ENCODE assay signal across 15 cellular contexts in the genomic region with DNA sequence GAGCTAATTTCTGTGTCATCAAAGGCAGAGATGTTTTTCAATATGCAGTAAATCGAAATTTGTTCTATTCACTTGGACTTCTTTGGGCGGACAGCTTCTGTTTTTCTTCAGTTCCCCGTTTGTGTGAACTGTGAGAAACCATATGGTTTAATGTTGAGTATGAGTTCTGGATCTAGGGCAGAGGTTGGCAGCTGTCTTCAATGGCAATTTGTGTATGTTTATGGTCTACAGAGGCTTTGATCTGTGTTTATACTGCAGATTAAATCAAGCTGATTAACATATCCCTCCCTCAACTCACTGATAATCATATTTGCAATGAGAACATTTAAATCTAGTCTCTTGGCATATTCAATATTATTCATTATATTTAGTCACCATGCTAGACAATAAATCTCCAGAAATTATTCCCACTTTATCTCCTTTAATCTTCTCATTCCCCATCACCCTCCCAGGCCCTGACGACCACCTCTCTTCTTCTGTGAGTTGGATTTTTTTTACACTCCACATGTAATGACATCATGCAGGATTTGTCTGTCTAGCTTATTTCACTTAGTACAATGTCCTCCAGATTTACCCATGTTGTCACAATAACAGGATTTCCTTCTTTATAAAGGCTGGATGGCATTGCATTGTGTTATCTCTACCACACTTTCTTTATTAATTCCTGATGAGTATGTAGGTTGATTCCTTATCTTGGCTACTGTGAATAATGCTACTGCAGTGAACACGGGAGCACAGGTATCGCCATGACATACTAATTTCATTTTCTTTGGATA. TPM values are rescaled to one million over a fixed set of nuclear protein-coding genes. Genes with fewer than 3 reads are reported as not detected.
DNase-seq lines count a peak whose midpoint lies in the region; ATAC-seq, FAIRE-seq and TF ChIP-seq lines count a peak whose summit lies in the region.
"Had no signal": no experiment of that assay in that cellular context is flagged by ENCODE, and none has a peak within 500 bp of the region (broad histone marks: within the 10 kb centered on the region; RNA-seq: fewer than 3 reads in every experiment).

No MANE protein-coding gene starts in this region.

- H3K4me1 ChIP-seq in A549: peaks cover 15% of the 10 kb centered on the region
- H3K4me1 ChIP-seq in esophagus muscularis mucosa: peaks cover 0 to 29% (median 9%) of the 10 kb centered on the region in 4 donors

- DNase-seq in A549 (ENCODE audit: low read depth in 1 of 2, low spot score in 1 of 2) (no peak), HFFc6 (no peak), esophagus muscularis mucosa (ENCODE audit: extremely low spot score) (no peak), glomerular visceral epithelial cell (ENCODE audit: extremely low spot score) (no peak), NCI-H1694 (lab: John Stamatoyannopoulos, UW) (no peak), GOT3 (lab: John Stamatoyannopoulos, UW) (no peak)
- peak in 1 of 10 donors; percentile 12 for DNase-seq in naive thymus-derived CD8-positive, alpha-beta T cell
- no peak for DNase-seq in activated CD4-positive, alpha-beta memory T cell treated with anti-CD3 and anti-CD28 coated beads for 36 hours
- DNase-seq: activated T-cell treated with anti-CD3 and anti-CD28 coated beads, Interleukin-2, amount 50 U/mL, for 48 hours; dorsolateral prefrontal cortex; esophagus squamous epithelium; mammary epithelial cell; MM.1S; T-cell; tibial artery had no signal

- H3K27me3 Mint-ChIP-seq in HFFc6 (ENCODE audit: insufficient read depth): no peaks in the 10 kb centered on the region; the same call in 1 of the 2 replicates
- no peaks in the 10 kb centered on the region for H3K27me3 Mint-ChIP-seq in naive thymus-derived CD8-positive, alpha-beta T cell
- H3K27me3 Mint-ChIP-seq in activated CD4-positive, alpha-beta memory T cell treated with anti-CD3 and anti-CD28 coated beads for 36 hours: no peaks in the 10 kb centered on the region
- H3K27me3 Mint-ChIP-seq: T-cell had no signal

- 81% methylated on average over 6 of the region's 6 CpGs for WGBS in A549 (ENCODE audit: missing lambda C conversion rate)
- 56% methylated on average over 6 of the region's 6 CpGs for WGBS in esophagus muscularis mucosa

- H3K36me3 Mint-ChIP-seq in HFFc6 (ENCODE audit: low read depth): peaks cover 27% of the 10 kb centered on the region
- H3K36me3 Mint-ChIP-seq in naive thymus-derived CD8-positive, alpha-beta T cell: peaks cover 13 to 65% (median 63%) of the 10 kb centered on the region in 3 donors
- H3K36me3 Mint-ChIP-seq in activated CD4-positive, alpha-beta memory T cell treated with anti-CD3 and anti-CD28 coated beads for 36 hours: peaks cover 54% of the 10 kb centered on the region

- peaks cover 37% of the 10 kb centered on the region for H3K9me3 ChIP-seq in A549
- H3K9me3 ChIP-seq in esophagus muscularis mucosa: no peaks in the 10 kb centered on the region
- H3K9me3 ChIP-seq: esophagus squamous epithelium, tibial artery had no signal

- TF ChIP-seq EP300 in A549 (IDR thresholded peaks at IDR 0.05) (no peak), esophagus muscularis mucosa (IDR thresholded peaks at IDR 0.05) (no peak)

- H3K27me3 ChIP-seq in esophagus muscularis mucosa: no peaks in the 10 kb centered on the region
- H3K27me3 ChIP-seq: dorsolateral prefrontal cortex, esophagus squamous epithelium, tibial artery had no signal

- H3K4me2 ChIP-seq in A549: no peak overlapping the region

- peak overlapping the region; percentile 54 for H3K27ac Mint-ChIP-seq in HFFc6
- H3K27ac Mint-ChIP-seq in naive thymus-derived CD8-positive, alpha-beta T cell: peak overlapping the region in 6 of 10 donors; percentile 1 to 68 (median 48)
- no peak overlapping the region for H3K27ac Mint-ChIP-seq in activated CD4-positive, alpha-beta memory T cell treated with anti-CD3 and anti-CD28 coated beads for 36 hours
- H3K27ac Mint-ChIP-seq: T-cell had no signal

- H3K9me3 Mint-ChIP-seq in HFFc6: no peaks in the 10 kb centered on the region
- H3K9me3 Mint-ChIP-seq in naive thymus-derived CD8-positive, alpha-beta T cell: peaks cover 0 to 43% (median 10%) of the 10 kb centered on the region in 9 donors
- H3K9me3 Mint-ChIP-seq in activated CD4-positive, alpha-beta memory T cell treated with anti-CD3 and anti-CD28 coated beads for 36 hours: peaks cover 12% of the 10 kb centered on the region

- H3K36me3 ChIP-seq in esophagus muscularis mucosa: peaks cover 0 to 19% (median 8%) of the 10 kb centered on the region in 4 donors

- H3K27ac ChIP-seq in A549: peak overlapping the region; percentile 4 to 41; a peak in 1 of 6 replicates
- H3K27ac ChIP-seq in esophagus muscularis mucosa (replicated peaks in 1 of 4): peak overlapping the region; percentile 7 to 29 (median 16)

- no peak for ATAC-seq in A549
- peak in 1 of 2 donors; percentile 17 for ATAC-seq in naive thymus-derived CD8-positive, alpha-beta T cell

- intact Hi-C loops in esophagus muscularis mucosa (cut with DNase I): no loop called here
- intact Hi-C loops in activated CD4-positive, alpha-beta memory T cell treated with anti-CD3 and anti-CD28 coated beads for 36 hours (cut with micrococcal nuclease): no loop called here

- CTCF ChIA-PET in A549 (lab: Yijun Ruan, JAX): no interaction called here
- CTCF ChIA-PET in activated CD4-positive, alpha-beta memory T cell treated with anti-CD3 and anti-CD28 coated beads for 36 hours (lab: Charles Lee): no interaction called here

- POLR2A ChIA-PET in A549 (lab: Yijun Ruan, JAX): no interaction called here
- POLR2A ChIA-PET in naive thymus-derived CD8-positive, alpha-beta T cell (lab: Charles Lee): no interaction called here
- POLR2A ChIA-PET in activated CD4-positive, alpha-beta memory T cell treated with anti-CD3 and anti-CD28 coated beads for 36 hours (lab: Charles Lee): no interaction called here

- no peak for TF ChIP-seq POLR2A in A549 (IDR thresholded peaks at IDR 0.05; ENCODE audit: low read length)
- TF ChIP-seq POLR2A in esophagus muscularis mucosa (IDR thresholded peaks at IDR 0.05; ENCODE audit: low read depth): no peak

- TF ChIP-seq CTCF in A549 (IDR thresholded peaks at IDR 0.05) (no peak), HFFc6 (IDR thresholded peaks at IDR 0.05) (no peak), esophagus muscularis mucosa (IDR thresholded peaks at IDR 0.05) (no peak)

- H3K4me3 Mint-ChIP-seq in HFFc6: no peak overlapping the region
- peak overlapping the region in 2 of 10 donors; percentile 31 to 34 for H3K4me3 Mint-ChIP-seq in naive thymus-derived CD8-positive, alpha-beta T cell
- H3K4me3 Mint-ChIP-seq in activated CD4-positive, alpha-beta memory T cell treated with anti-CD3 and anti-CD28 coated beads for 36 hours: no peak overlapping the region

- peaks cover 57% of the 10 kb centered on the region for H3K4me1 Mint-ChIP-seq in HFFc6 (ENCODE audit: low read depth)
- peaks cover 13 to 44% (median 34%) of the 10 kb centered on the region in 4 donors for H3K4me1 Mint-ChIP-seq in naive thymus-derived CD8-positive, alpha-beta T cell
- H3K4me1 Mint-ChIP-seq in activated CD4-positive, alpha-beta memory T cell treated with anti-CD3 and anti-CD28 coated beads for 36 hours (ENCODE audit: low read depth): peaks cover 33% of the 10 kb centered on the region

- H3K4me3 ChIP-seq in A549 (no peak overlapping the region), esophagus muscularis mucosa (no peak overlapping the region)
- H3K4me3 ChIP-seq: dorsolateral prefrontal cortex, esophagus squamous epithelium, tibial artery had no signal

- TF ChIP-seq RAD21 in A549 (conservative IDR thresholded peaks at IDR 0.05 in 1 of 2, IDR thresholded peaks at IDR 0.05 in 1 of 2): no peak

- FAIRE-seq in A549 (lab: Jason Lieb, UNC): peak; percentile 51

TF ChIP-seq in A549, 52 proteins besides CTCF, POLR2A, EP300 and RAD21:
- no peak for TF ChIP-seq TP53 (CRISPR knock-in tag; IDR thresholded peaks at IDR 0.05)
- no peak for TF ChIP-seq RNF2 (IDR thresholded peaks at IDR 0.05; ENCODE audit: borderline replicate concordance, low read depth)
- TF ChIP-seq KDM5A (IDR thresholded peaks at IDR 0.05): no peak
- TF ChIP-seq, protein P1, sequence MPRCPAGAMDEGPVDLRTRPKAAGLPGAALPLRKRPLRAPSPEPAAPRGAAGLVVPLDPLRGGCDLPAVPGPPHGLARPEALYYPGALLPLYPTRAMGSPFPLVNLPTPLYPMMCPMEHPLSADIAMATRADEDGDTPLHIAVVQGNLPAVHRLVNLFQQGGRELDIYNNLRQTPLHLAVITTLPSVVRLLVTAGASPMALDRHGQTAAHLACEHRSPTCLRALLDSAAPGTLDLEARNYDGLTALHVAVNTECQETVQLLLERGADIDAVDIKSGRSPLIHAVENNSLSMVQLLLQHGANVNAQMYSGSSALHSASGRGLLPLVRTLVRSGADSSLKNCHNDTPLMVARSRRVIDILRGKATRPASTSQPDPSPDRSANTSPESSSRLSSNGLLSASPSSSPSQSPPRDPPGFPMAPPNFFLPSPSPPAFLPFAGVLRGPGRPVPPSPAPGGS (IDR thresholded peaks at IDR 0.05): no peak
- TF ChIP-seq, protein P2, sequence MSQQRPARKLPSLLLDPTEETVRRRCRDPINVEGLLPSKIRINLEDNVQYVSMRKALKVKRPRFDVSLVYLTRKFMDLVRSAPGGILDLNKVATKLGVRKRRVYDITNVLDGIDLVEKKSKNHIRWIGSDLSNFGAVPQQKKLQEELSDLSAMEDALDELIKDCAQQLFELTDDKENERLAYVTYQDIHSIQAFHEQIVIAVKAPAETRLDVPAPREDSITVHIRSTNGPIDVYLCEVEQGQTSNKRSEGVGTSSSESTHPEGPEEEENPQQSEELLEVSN (IDR thresholded peaks at IDR 0.05; ENCODE audit: borderline replicate concordance, low read depth): no peak

RNA-seq across cellular contexts. Expression of a gene that starts 9.0 kb away (rescaled TPM):
- polyA plus RNA-seq in A549 (2011; rRNA removed): 18.1 and 19.2 TPM in 2 replicates
- polyA plus RNA-seq in A549 (2012; cell fraction: cytosol; rRNA removed): 17.2 and 20.1 TPM in 2 replicates
- polyA plus RNA-seq in A549 (2012; cell fraction: nucleus; rRNA removed): 75.8 and 108 TPM in 2 replicates
- polyA plus RNA-seq in A549 (2017; fragmentation: RNase III; extraction: RNeasy Plus Mini Kit Qiagen cat#74134 plus additional on column Dnase treatment): 14.5 to 16.3 TPM (median 16.0 TPM) in 3 replicates
- polyA minus RNA-seq in A549 (2011; rRNA and poly(A)+ RNA removed): 17.1 and 20.7 TPM in 2 replicates
- 10 to 100 TPM in 4 of 6 experiments, 1 to 10 TPM in 2; 9.8 to 13.0 (median 11.3) TPM for total RNA-seq in HFFc6 (2021; fragmentation: NEBNext Ultra II Directional; extraction: Animal tissue kit (Norgen Biotek cat#: 25700))
- total RNA-seq in esophagus muscularis mucosa: 10 to 100 TPM; 12.0 to 19.4 (median 16.3) TPM
- total RNA-seq in naive thymus-derived CD8-positive, alpha-beta T cell: 10 to 100 TPM; 52.4 to 60.9 TPM
- polyA plus RNA-seq in naive thymus-derived CD8-positive, alpha-beta T cell: 10 to 100 TPM; 31.1 to 35.2 (median 31.2) TPM
- total RNA-seq in activated CD4-positive, alpha-beta memory T cell treated with anti-CD3 and anti-CD28 coated beads for 36 hours: 10 to 100 TPM; 20.8 to 23.1 TPM
